ENCODE assay signal across 8 cellular contexts in genomic region chr14:23910081-23910875, GRCh38. TPM values are rescaled to one million over a fixed set of nuclear protein-coding genes. Genes with fewer than 3 reads are reported as not detected.
DNase-seq lines count a peak whose midpoint lies in the region; ATAC-seq and TF ChIP-seq lines count a peak whose summit lies in the region.

No MANE protein-coding gene starts in this region.

- H3K9ac ChIP-seq in smooth muscle cell (ENCODE audit: low read depth): no peak overlapping the region

- no peaks in the 10 kb centered on the region for H3K9me3 ChIP-seq in cardiac muscle cell (ENCODE audit: low read depth)
- no peaks in the 10 kb centered on the region for H3K9me3 ChIP-seq in smooth muscle cell (replicated peaks; ENCODE audit: low read depth)

- H4K20me1 ChIP-seq in smooth muscle cell (ENCODE audit: low read depth): no peaks in the 10 kb centered on the region

- TF ChIP-seq CTCF in VCaP (conservative IDR thresholded peaks at IDR 0.05) (peak; percentile 76), cardiac muscle cell (IDR thresholded peaks at IDR 0.05; ENCODE audit: low read depth, low read length) (peak; percentile 90), smooth muscle cell (IDR thresholded peaks at IDR 0.05; ENCODE audit: borderline replicate concordance, insufficient read depth, poor library complexity, severe bottlenecking) (peak; percentile 43)

- no peak overlapping the region for H3K4me3 ChIP-seq in cardiac muscle cell
- H3K4me3 ChIP-seq in smooth muscle cell: no peak overlapping the region

- H3K27me3 ChIP-seq in cardiac muscle cell (no peaks in the 10 kb centered on the region), smooth muscle cell (ENCODE audit: low read depth) (no peaks in the 10 kb centered on the region)

- no peak overlapping the region for H3K27ac ChIP-seq in VCaP
- H3K27ac ChIP-seq in cardiac muscle cell: no peak overlapping the region
- H3K27ac ChIP-seq in smooth muscle cell (ENCODE audit: low read depth): no peak overlapping the region

- ATAC-seq in Right ventricle myocardium superior (ENCODE audit: poor library complexity): peak; percentile 64
- ATAC-seq in GM21528 (IDR thresholded peaks at IDR 0.05; ENCODE audit: low FRiP score, unreplicated experiment): no peak
- no peak for ATAC-seq in GM21576 (IDR thresholded peaks at IDR 0.05; ENCODE audit: unreplicated experiment)

- H3K79me2 ChIP-seq in smooth muscle cell (ENCODE audit: low read depth): no peaks in the 10 kb centered on the region

- intact Hi-C loops in Right ventricle myocardium superior (cut with DNase I): no loop called here
- intact Hi-C loops in cardiac septum (cut with DNase I): no loop called here

- DNase-seq in Right ventricle myocardium superior (no peak), cardiac septum (ENCODE audit: low spot score) (no peak), NCI-H1105 (lab: John Stamatoyannopoulos, UW) (peak; percentile 39), cardiac muscle cell (ENCODE audit: low read depth in 1 of 2, low spot score in 1 of 2) (peak; percentile 53 to 76), smooth muscle cell (lab: John Stamatoyannopoulos, UW; ENCODE audit: unreplicated experiment) (no peak)

- 49% methylated on average over 7 of the region's 7 CpGs for WGBS in smooth muscle cell (ENCODE audit: low lambda C conversion rate)

- H3K4me1 ChIP-seq in cardiac muscle cell (ENCODE audit: low read depth): no peaks in the 10 kb centered on the region
- no peaks in the 10 kb centered on the region for H3K4me1 ChIP-seq in smooth muscle cell (ENCODE audit: low read depth)

- H3K4me2 ChIP-seq in smooth muscle cell: no peak overlapping the region

- H2AFZ ChIP-seq in smooth muscle cell (ENCODE audit: low read depth): no peak overlapping the region

- H3K36me3 ChIP-seq in cardiac muscle cell (no peaks in the 10 kb centered on the region), smooth muscle cell (ENCODE audit: low read depth) (no peaks in the 10 kb centered on the region)

- no peaks in the 10 kb centered on the region for H3F3A ChIP-seq in smooth muscle cell (ENCODE audit: low read depth)

RNA-seq across cellular contexts. Expression of gene DHRS4, which starts 43.3 kb away (rescaled TPM):
- total RNA-seq in Right ventricle myocardium superior (28.1 TPM), cardiac septum (26.0 TPM), cardiac muscle cell (44.9 and 70.8 TPM in 2 replicates), smooth muscle cell (16.7 and 33.1 TPM in 2 replicates)
- polyA plus RNA-seq in cardiac muscle cell (42.0 and 62.2 TPM in 2 replicates), smooth muscle cell (30.9 and 37.4 TPM in 2 replicates)

Comparison
In these comparisons a context has a peak if more than half of its experiments do, and no peak if none do; other contexts are left out.
1. DNase-seq: peak in NCI-H1105 (single experiment) and cardiac muscle cell (2 of 2); none in Right ventricle myocardium superior (single experiment), cardiac septum (single experiment) and smooth muscle cell (single experiment).
2. Peak in every context shown above with its lines, with median percentiles within 50 percentile points of each other: CTCF ChIP-seq.